In genomic region chr17:67422887-67423286, GRCh38 we compare ENCODE assay signal across 12 cellular contexts. TPM values are rescaled to one million over a fixed set of nuclear protein-coding genes. Genes with fewer than 3 reads are reported as not detected.
A peak's percentile ranks its signal among the peaks of the same experiment; 100 is the strongest.
DNase-seq lines count a peak whose midpoint lies in the region; TF ChIP-seq lines count a peak whose summit lies in the region.
"Had no signal": no experiment of that assay in that cellular context is flagged by ENCODE, and none has a peak within 500 bp of the region (broad histone marks: within the 10 kb centered on the region; RNA-seq: fewer than 3 reads in every experiment).

No MANE protein-coding gene starts in this region.

- H3K9me3 ChIP-seq in stomach (no peaks in the 10 kb centered on the region), neuronal stem cell (replicated peaks in 1 of 2; ENCODE audit: control insufficient read depth in 2 of 2, insufficient read depth in 1 of 2, low read depth in 1 of 2, low read length in 2 of 2) (no peaks in the 10 kb centered on the region)

- H3K4me2 ChIP-seq in neuronal stem cell (ENCODE audit: insufficient read depth, low read length, poor library complexity, severe bottlenecking) = no peak overlapping the region
- H3K4me2 ChIP-seq: hepatocyte had no signal

- no peak overlapping the region for H3K4ac ChIP-seq in neuronal stem cell (ENCODE audit: low read length)

- H3K4me1 Mint-ChIP-seq in activated CD4-positive, alpha-beta memory T cell treated with anti-CD3 and anti-CD28 coated beads for 36 hours (ENCODE audit: low read depth) = peaks cover 78% of the 10 kb centered on the region
- peaks cover 87 to 90% of the 10 kb centered on the region in 2 donors for H3K4me1 Mint-ChIP-seq in immature natural killer cell

- H3K9me3 Mint-ChIP-seq in activated CD4-positive, alpha-beta memory T cell treated with anti-CD3 and anti-CD28 coated beads for 36 hours = no peaks in the 10 kb centered on the region
- H3K9me3 Mint-ChIP-seq in immature natural killer cell = no peaks in the 10 kb centered on the region

- H2AFZ ChIP-seq in neuronal stem cell (ENCODE audit: low read length) = no peak overlapping the region
- H2AFZ ChIP-seq: hepatocyte had no signal

- no peak overlapping the region for H3K4me3 Mint-ChIP-seq in activated CD4-positive, alpha-beta memory T cell treated with anti-CD3 and anti-CD28 coated beads for 36 hours
- peak overlapping the region in 3 of 5 donors; percentile 57 to 79 (median 66) for H3K4me3 Mint-ChIP-seq in immature natural killer cell

- H2BK12ac ChIP-seq in neuronal stem cell (ENCODE audit: low read length) = no peak overlapping the region

- intact Hi-C loops in activated CD4-positive, alpha-beta memory T cell treated with anti-CD3 and anti-CD28 coated beads for 36 hours (cut with micrococcal nuclease) = loop anchor here (1.0 to 2.0 kb wide), 5 partner anchors 8 to 58 kb away; no protein-coding TSS in a partner anchor
- intact Hi-C loops in stomach (cut with DNase I; ENCODE audit: low total_unique reads) = no loop called here

- H3K4me1 ChIP-seq in stomach (peaks cover 7 to 25% (median 20%) of the 10 kb centered on the region in 4 donors), neuronal stem cell (ENCODE audit: control insufficient read depth in 2 of 2, insufficient read depth in 1 of 2, low read depth in 1 of 2, low read length in 2 of 2) (no peaks in the 10 kb centered on the region)

- H3K23ac ChIP-seq in neuronal stem cell (ENCODE audit: low read depth, low read length, poor library complexity) = no peak overlapping the region

- no peaks in the 10 kb centered on the region for H3K36me3 ChIP-seq in stomach
- H3K36me3 ChIP-seq in neuronal stem cell (replicated peaks in 1 of 2; ENCODE audit: control insufficient read depth in 2 of 2, insufficient read depth in 2 of 2, low read length in 2 of 2) = no peaks in the 10 kb centered on the region

- 63 to 95% (median 84%) methylated on average over 4 of the region's 4 CpGs for WGBS in stomach, 5 donors
- no CpG with 5 or more reads among the region's 4 CpGs for WGBS in neuronal stem cell (ENCODE audit: extremely low coverage in 2 of 2, insufficient read length in 2 of 2, insufficient replicate concordance in 1 of 2), 2 donors

- POLR2A ChIA-PET in activated CD4-positive, alpha-beta memory T cell treated with anti-CD3 and anti-CD28 coated beads for 36 hours (lab: Charles Lee) = interaction anchor here (1.3 to 2.8 kb wide), 3 partner anchors 9 to 33 kb away, joined by 8 to 17 read pairs (median 12); no protein-coding TSS in a partner anchor

- CTCF ChIA-PET in activated CD4-positive, alpha-beta memory T cell treated with anti-CD3 and anti-CD28 coated beads for 36 hours (lab: Charles Lee) = interaction anchor here (0.8 to 2.8 kb wide), 6 partner anchors 9 to 53 kb away, joined by 3 to 17 read pairs (median 10); no protein-coding TSS in a partner anchor

- H2AK5ac ChIP-seq in neuronal stem cell (ENCODE audit: low read depth, low read length) = no peak overlapping the region

- H2BK5ac ChIP-seq in neuronal stem cell (ENCODE audit: low read length) = no peak overlapping the region

- DNase-seq in activated effector memory CD4-positive, alpha-beta T cell treated with anti-CD3 and anti-CD28 coated beads, Interleukin-2, amount 50 U/mL, for 16 hours = peak; percentile 4
- DNase-seq in activated effector memory CD4-positive, alpha-beta T cell treated with Interleukin-2 at 50 U/mL for 16 hours = no peak
- no peak for DNase-seq in activated CD4-positive, alpha-beta memory T cell treated with anti-CD3 and anti-CD28 coated beads for 36 hours
- no peak for DNase-seq in immature natural killer cell
- DNase-seq in stomach = no peak
- no peak for DNase-seq in CD1c-positive myeloid dendritic cell (ENCODE audit: extremely low spot score)
- no peak for DNase-seq in islet precursor cell
- DNase-seq in neuronal stem cell (ENCODE audit: low spot score) = no peak
- DNase-seq: dorsolateral prefrontal cortex; GOT3; stimulated activated CD8-positive, alpha-beta memory T cell treated with anti-CD3 and anti-CD28 coated beads, Interleukin-4, amount 100 ng/mL, for 48 hours had no signal

- H3K18ac ChIP-seq in neuronal stem cell (ENCODE audit: low read length) = no peak overlapping the region

- H3K4me3 ChIP-seq in stomach = no peak overlapping the region
- no peak overlapping the region for H3K4me3 ChIP-seq in neuronal stem cell (ENCODE audit: low read length in 2 of 2)
- H3K4me3 ChIP-seq: dorsolateral prefrontal cortex, hepatocyte had no signal

- H3K27ac ChIP-seq in stomach (peak overlapping the region; percentile 62 to 87 (median 75)), neuronal stem cell (replicated peaks; ENCODE audit: low read length) (no peak overlapping the region)
- H3K27ac ChIP-seq: hepatocyte had no signal

- H3K14ac ChIP-seq in neuronal stem cell (ENCODE audit: low read length) = no peak overlapping the region

- H3K9ac ChIP-seq in neuronal stem cell (ENCODE audit: low read depth, low read length, poor library complexity) = no peak overlapping the region

- no peak for TF ChIP-seq EP300 in stomach (IDR thresholded peaks at IDR 0.05)

- H3K36me3 Mint-ChIP-seq in activated CD4-positive, alpha-beta memory T cell treated with anti-CD3 and anti-CD28 coated beads for 36 hours = peaks cover 4% of the 10 kb centered on the region
- H3K36me3 Mint-ChIP-seq in immature natural killer cell = peaks cover 4 to 8% (median 7%) of the 10 kb centered on the region in 3 donors

- H2BK120ac ChIP-seq in neuronal stem cell (ENCODE audit: low read depth, low read length) = no peak overlapping the region

- H3K27ac Mint-ChIP-seq in activated CD4-positive, alpha-beta memory T cell treated with anti-CD3 and anti-CD28 coated beads for 36 hours = peak overlapping the region; percentile 91
- H3K27ac Mint-ChIP-seq in immature natural killer cell = peak overlapping the region; percentile 88 to 96 (median 93)

- no peak for TF ChIP-seq CTCF in stomach (IDR thresholded peaks at IDR 0.05)

- H4K91ac ChIP-seq in neuronal stem cell (ENCODE audit: low read depth, low read length, poor library complexity) = no peak overlapping the region

- H4K8ac ChIP-seq in neuronal stem cell (ENCODE audit: low read depth, low read length) = no peak overlapping the region

- H3K79me1 ChIP-seq in neuronal stem cell (ENCODE audit: low read depth, low read length) = no peaks in the 10 kb centered on the region

- H2BK15ac ChIP-seq in neuronal stem cell (ENCODE audit: low read length) = no peak overlapping the region

- H3K27me3 ChIP-seq in stomach (no peaks in the 10 kb centered on the region), neuronal stem cell (ENCODE audit: control insufficient read depth in 3 of 3, insufficient read depth in 3 of 3, low read depth in 1 of 3, low read length in 3 of 3) (no peaks in the 10 kb centered on the region)
- H3K27me3 ChIP-seq: dorsolateral prefrontal cortex, hepatocyte had no signal

- TF ChIP-seq POLR2A in stomach (IDR thresholded peaks at IDR 0.05) = no peak

- no peaks in the 10 kb centered on the region for H3K27me3 Mint-ChIP-seq in activated CD4-positive, alpha-beta memory T cell treated with anti-CD3 and anti-CD28 coated beads for 36 hours
- peaks cover 4 to 7% (median 5%) of the 10 kb centered on the region in 3 donors for H3K27me3 Mint-ChIP-seq in immature natural killer cell (ENCODE audit: low read depth in 3 of 3)

RNA-seq across cellular contexts. Expression of gene PITPNC1, which starts 45.8 kb away (rescaled TPM):
- 10 to 100 TPM; 35.7 to 37.3 TPM for total RNA-seq in activated CD4-positive, alpha-beta memory T cell treated with anti-CD3 and anti-CD28 coated beads for 36 hours
- 100 to 1,000 TPM; 119 to 155 (median 150) TPM for polyA plus RNA-seq in immature natural killer cell
- total RNA-seq in stomach = 10 to 100 TPM in 4 of 5 donors, 1 to 10 TPM in 1; 2.3 to 25.3 (median 17.4) TPM
- 10 to 100 TPM in 2 of 3 donors, 1 to 10 TPM in 1; 9.3 to 13.6 (median 13.0) TPM for polyA plus RNA-seq in stomach
- polyA plus RNA-seq in neuronal stem cell (2013, experiment 1 of 2) = 16.3 TPM
- 16.7 TPM for polyA plus RNA-seq in neuronal stem cell (2013, experiment 2 of 2)

RNA-seq across cellular contexts. Expression of gene PSMD12, which starts 56.5 kb away (rescaled TPM):
- 10 to 100 TPM; 94.0 to 98.6 TPM for total RNA-seq in activated CD4-positive, alpha-beta memory T cell treated with anti-CD3 and anti-CD28 coated beads for 36 hours
- polyA plus RNA-seq in immature natural killer cell (10 to 100 TPM; 24.1 to 43.9 (median 37.3) TPM), stomach (10 to 100 TPM; 14.6 to 19.4 (median 16.9) TPM)
- 10 to 100 TPM in 4 of 5 donors, 1 to 10 TPM in 1; 4.9 to 44.6 (median 17.9) TPM for total RNA-seq in stomach
- polyA plus RNA-seq in neuronal stem cell (2013, experiment 1 of 2) = 33.7 TPM
- 34.6 TPM for polyA plus RNA-seq in neuronal stem cell (2013, experiment 2 of 2)
